In genomic region chr19:522726-523125, GRCh38 we compare ENCODE assay signal across 36 cellular contexts. TPM values are rescaled to one million over a fixed set of nuclear protein-coding genes. Genes with fewer than 3 reads are reported as not detected.
"Had no signal": no experiment of that assay in that cellular context is flagged by ENCODE, and none has a peak within 500 bp of the region (broad histone marks: within the 10 kb centered on the region; RNA-seq: fewer than 3 reads in every experiment).

No MANE protein-coding gene starts in this region.

- H3K4me1 Mint-ChIP-seq: activated CD4-positive, alpha-beta T cell treated with anti-CD3 and anti-CD28 coated beads, Interleukin-2, amount 10 ng/mL, durations not matched to agents 24 days and 14 days; activated naive CD4-positive, alpha-beta T cell treated with anti-CD3 and anti-CD28 coated beads, Interleukin-2, amount 50 U/mL, for 24 hours had no signal

- H3K4me3 ChIP-seq: ascending aorta, cardiac muscle cell, Peyer's patch had no signal

- DNase-seq: activated CD4-positive, alpha-beta T cell treated with anti-CD3 and anti-CD28 coated beads for 1 hour; activated CD4-positive, alpha-beta T cell treated with anti-CD3 and anti-CD28 coated beads, Interleukin-2, amount 10 ng/mL, durations not matched to agents 24 days and 14 days; activated CD4-positive, alpha-beta T cell treated with anti-CD3 and anti-CD28 coated beads, Interleukin-2, amount 50 U/mL, for 48 hours; activated CD4-positive, CD25-positive, alpha-beta regulatory T cell; activated CD8-positive, alpha-beta T cell treated with anti-CD3 and anti-CD28 coated beads, Interleukin-2, amount 10 ng/mL, durations not matched to agents 7 days and 5 days; activated gamma-delta T cell; activated naive CD4-positive, alpha-beta T cell treated with Interleukin-2 at 50 U/mL for 16 hours; activated naive CD8-positive, alpha-beta T cell treated with anti-CD3 and anti-CD28 coated beads, Interleukin-2, amount 10 ng/mL, durations not matched to agents 7 days and 5 days; activated T-cell treated with anti-CD3 and anti-CD28 coated beads, Interleukin-2, amount 50 U/mL, for 24 hours; amygdala; MM.1S; MV-4-11; NCI-H1092; NCI-H1436 treated with DMSO at 0.1 percent for 48 hours; NCI-H1694 treated with DMSO at 0.1 percent for 48 hours; NCI-H2029; NCI-H2107; NCI-H226; NCI-H446 treated with DMSO at 0.1 percent for 48 hours; NCI-H524; NCI-H82; PC-3; Peyer's patch; SIG-M5; SW 1271; T1000; WERI-Rb-1 had no signal

- H3K36me3 Mint-ChIP-seq: activated naive CD4-positive, alpha-beta T cell treated with anti-CD3 and anti-CD28 coated beads, Interleukin-2, amount 50 U/mL, for 24 hours; activated naive CD8-positive, alpha-beta T cell treated with anti-CD3 and anti-CD28 coated beads, Interleukin-2, amount 10 ng/mL, durations not matched to agents 7 days and 5 days had no signal

- H3K4me2 ChIP-seq: KMS-11 had no signal

- H3K9me3 Mint-ChIP-seq: activated CD4-positive, alpha-beta T cell treated with anti-CD3 and anti-CD28 coated beads, Interleukin-2, amount 10 ng/mL, durations not matched to agents 24 days and 14 days; activated naive CD4-positive, alpha-beta T cell treated with anti-CD3 and anti-CD28 coated beads, Interleukin-2, amount 50 U/mL, for 24 hours; activated T-cell treated with anti-CD3 and anti-CD28 coated beads, Interleukin-2, amount 50 U/mL, for 24 hours; activated T-helper 2 cell treated with anti-CD3 and anti-CD28 coated beads, Interferon-gamma antibody, Interleukin-2, Interleukin-4, amounts not matched to agents 10 μg/mL and 5 μg/mL and 100 μg/mL, durations not matched to agents 14 hours and 24 hours and 36 hours; central memory CD8-positive, alpha-beta T cell had no signal

- H3K27me3 ChIP-seq: ascending aorta, cardiac muscle cell, Peyer's patch had no signal

- H3K36me3 ChIP-seq: cardiac muscle cell, Peyer's patch, WERI-Rb-1 had no signal

- H3K27me3 Mint-ChIP-seq: activated naive CD8-positive, alpha-beta T cell treated with anti-CD3 and anti-CD28 coated beads, Interleukin-2, amount 10 ng/mL, durations not matched to agents 7 days and 5 days; activated T-cell treated with anti-CD3 and anti-CD28 coated beads, Interleukin-2, amount 50 U/mL, for 24 hours; central memory CD8-positive, alpha-beta T cell had no signal

- H3K27ac ChIP-seq: ascending aorta, cardiac muscle cell, KMS-11, Peyer's patch, RWPE1, WERI-Rb-1 had no signal

- H3K27ac Mint-ChIP-seq: activated CD4-positive, alpha-beta T cell treated with anti-CD3 and anti-CD28 coated beads, Interleukin-2, amount 10 ng/mL, durations not matched to agents 24 days and 14 days; activated CD8-positive, alpha-beta T cell treated with anti-CD3 and anti-CD28 coated beads, Interleukin-2, amount 10 ng/mL, durations not matched to agents 7 days and 5 days; activated naive CD4-positive, alpha-beta T cell treated with anti-CD3 and anti-CD28 coated beads, Interleukin-2, amount 50 U/mL, for 24 hours; activated naive CD8-positive, alpha-beta T cell treated with anti-CD3 and anti-CD28 coated beads, Interleukin-2, amount 10 ng/mL, durations not matched to agents 7 days and 5 days; activated T-cell treated with anti-CD3 and anti-CD28 coated beads, Interleukin-2, amount 50 U/mL, for 24 hours; activated T-helper 2 cell treated with anti-CD3 and anti-CD28 coated beads, Interferon-gamma antibody, Interleukin-2, Interleukin-4, amounts not matched to agents 10 μg/mL and 5 μg/mL and 100 μg/mL, durations not matched to agents 14 hours and 24 hours and 36 hours had no signal

- H3K9ac ChIP-seq: KMS-11 had no signal

- H3K4me1 ChIP-seq: Peyer's patch had no signal

- H3K9me3 ChIP-seq: ascending aorta, Peyer's patch had no signal

- H3K4me3 Mint-ChIP-seq: activated CD4-positive, alpha-beta T cell treated with anti-CD3 and anti-CD28 coated beads, Interleukin-2, amount 10 ng/mL, durations not matched to agents 24 days and 14 days; activated CD8-positive, alpha-beta T cell treated with anti-CD3 and anti-CD28 coated beads, Interleukin-2, amount 10 ng/mL, durations not matched to agents 7 days and 5 days; activated naive CD4-positive, alpha-beta T cell treated with anti-CD3 and anti-CD28 coated beads, Interleukin-2, amount 50 U/mL, for 24 hours; activated naive CD8-positive, alpha-beta T cell treated with anti-CD3 and anti-CD28 coated beads, Interleukin-2, amount 10 ng/mL, durations not matched to agents 7 days and 5 days; activated T-cell treated with anti-CD3 and anti-CD28 coated beads, Interleukin-2, amount 50 U/mL, for 24 hours; central memory CD8-positive, alpha-beta T cell had no signal

RNA-seq across cellular contexts. Expression of gene GZMM, which starts 21.1 kb away (rescaled TPM):
- total RNA-seq: ascending aorta, cardiac muscle cell, LHCN-M2, PC-3, Right ventricle myocardium inferior had no signal

RNA-seq across cellular contexts. Expression of gene MADCAM1, which starts 26.4 kb away (rescaled TPM):
- total RNA-seq: ascending aorta had no signal
